ENCODE assay signal across 8 cellular contexts in genomic region chr2:105789745-105790466, GRCh38.
DNase-seq lines count a peak whose midpoint lies in the region; ATAC-seq lines count a peak whose summit lies in the region.

No MANE protein-coding gene starts in this region.

- no peaks in the 10 kb centered on the region for H3K27me3 ChIP-seq in HAP-1 (ENCODE audit: low read depth)

- in situ Hi-C loops in HAP-1 (cut with MboI; ENCODE audit: low sequenced_read_pairs), result no loop called here

- DNase-seq in activated gamma-delta T cell treated with Interleukin-2 at 50 U/mL for 16 hours (peak; percentile 41), activated gamma-delta T cell (lab: John Stamatoyannopoulos, UW) (no peak), SIG-M5 (lab: John Stamatoyannopoulos, UW) (peak; percentile 93), amniotic stem cell (lab: John Stamatoyannopoulos, UW) (peak; percentile 27), hippocampal formation (lab: John Stamatoyannopoulos, UW) (peak; percentile 26 to 43), HAP-1 (ENCODE audit: low spot score in 2 of 2) (no peak)
- DNase-seq in stimulated activated naive CD4-positive, alpha-beta T cell (lab: John Stamatoyannopoulos, UW), result peak in 5 of 6 experiments; percentile 10 to 50 (median 39)

- H3K9me3 ChIP-seq in HAP-1, result no peaks in the 10 kb centered on the region

- ATAC-seq in HG03095 (IDR thresholded peaks at IDR 0.05; ENCODE audit: unreplicated experiment), result peak; percentile 46

- no peak overlapping the region for H3K4me3 ChIP-seq in HAP-1

- peaks cover 11% of the 10 kb centered on the region for H3K4me1 ChIP-seq in HAP-1

- no peaks in the 10 kb centered on the region for H3K36me3 ChIP-seq in HAP-1 (replicated peaks)

Comparison
In these comparisons a context has a peak if more than half of its experiments do, and no peak if none do; other contexts are left out.
1. DNase-seq: peak in activated gamma-delta T cell treated with Interleukin-2 at 50 U/mL for 16 hours (single experiment), SIG-M5 (single experiment), amniotic stem cell (single experiment), hippocampal formation (2 of 2) and stimulated activated naive CD4-positive, alpha-beta T cell (5 of 6); none in activated gamma-delta T cell (single experiment) and HAP-1 (0 of 2).